In genomic region chr20:4966826-4967751, GRCh38 we compare ENCODE assay signal across 14 cellular contexts. TPM values are rescaled to one million over a fixed set of nuclear protein-coding genes. Genes with fewer than 3 reads are reported as not detected.
A peak's percentile ranks its signal among the peaks of the same experiment; 100 is the strongest.
DNase-seq lines count a peak whose midpoint lies in the region; ATAC-seq, FAIRE-seq and TF ChIP-seq lines count a peak whose summit lies in the region.
"Had no signal": no experiment of that assay in that cellular context is flagged by ENCODE, and none has a peak within 500 bp of the region (broad histone marks: within the 10 kb centered on the region; RNA-seq: fewer than 3 reads in every experiment).

No MANE protein-coding gene starts in this region.

- no peak overlapping the region for H3K9ac ChIP-seq in IMR-90 (ENCODE audit: low read depth, low read length)
- H3K9ac ChIP-seq: BLaER1 treated with 17β-estradiol and CSF1 and Interleukin-3, amounts not matched to agents 10 nM and 100 nM had no signal

- peaks cover 59% of the 10 kb centered on the region for H3K36me3 Mint-ChIP-seq in activated B cell treated with CpG ODN at 0.5 μM for 24 hours (ENCODE audit: low read depth)
- peaks cover 44 to 56% of the 10 kb centered on the region in 2 donors for H3K36me3 Mint-ChIP-seq in stimulated activated naive B cell treated with anti-CD40 and anti-IgM and Interleukin-4, amounts not matched to agents 10 μg/mL and 1 μg/mL and 100 μg/mL, for 72 hours
- peaks cover 24% of the 10 kb centered on the region for H3K36me3 Mint-ChIP-seq in activated CD4-positive, alpha-beta T cell treated with anti-CD3 and anti-CD28 coated beads for 36 hours (ENCODE audit: low read depth)

- H3K23ac ChIP-seq in IMR-90 (ENCODE audit: low read depth, low read length): no peak overlapping the region

- in situ Hi-C loops in IMR-90 (cut with MboI; ENCODE audit: low sequenced_read_pairs): loop anchor here (25.0 kb wide), 1 partner anchor 355 kb away; no protein-coding TSS in a partner anchor

- TF ChIP-seq CTCF in IMR-90 (conservative IDR thresholded peaks at IDR 0.05; ENCODE audit: low read depth, low read length): no peak
- no peak for TF ChIP-seq CTCF in activated B cell treated with CpG ODN at 0.5 μM for 24 hours (IDR thresholded peaks at IDR 0.05)
- no peak for TF ChIP-seq CTCF in D721Med (IDR thresholded peaks at IDR 0.05; ENCODE audit: insufficient read depth, missing control alignments)

- H3K14ac ChIP-seq in IMR-90 (replicated peaks; ENCODE audit: low read depth, low read length): no peak overlapping the region

- CTCF ChIA-PET in IMR-90 (lab: Yijun Ruan, JAX) (interaction anchor here (1.0 to 1.1 kb wide), 2 partner anchors 14 to 134 kb away, joined by 3 read pairs; no protein-coding TSS in a partner anchor), activated B cell treated with CpG ODN at 0.5 μM for 24 hours (lab: Charles Lee) (interaction anchor here (1.3 to 2.1 kb wide), 2 partner anchors 134 to 208 kb away, joined by 4 to 5 read pairs; no protein-coding TSS in a partner anchor)
- CTCF ChIA-PET in activated CD4-positive, alpha-beta T cell treated with anti-CD3 and anti-CD28 coated beads for 36 hours (lab: Charles Lee): interaction anchor here (0.6 to 2.6 kb wide), 5 partner anchors 9 to 134 kb away, joined by 3 to 14 read pairs (median 4); no protein-coding TSS in a partner anchor

- no peak overlapping the region for H3K56ac ChIP-seq in IMR-90 (ENCODE audit: extremely low read depth, insufficient read depth, low read length)

- H2AK5ac ChIP-seq in IMR-90 (ENCODE audit: low read depth, low read length): no peak overlapping the region

- no peak for FAIRE-seq in D721Med (lab: Jason Lieb, UNC)
- FAIRE-seq: astrocyte had no signal

- H3K4me1 ChIP-seq in IMR-90 (ENCODE audit: control insufficient read depth, insufficient read depth, low read length): peaks cover 12% of the 10 kb centered on the region
- H3K4me1 ChIP-seq: Peyer's patch, psoas muscle had no signal

- no peak overlapping the region for H2BK15ac ChIP-seq in IMR-90 (ENCODE audit: low read depth, low read length)

- H3K27ac ChIP-seq in IMR-90 (ENCODE audit: insufficient read depth, low read length): peak overlapping the region; percentile 83; the same call in 1 of the 2 replicates
- H3K27ac ChIP-seq: BLaER1 treated with 17β-estradiol and CSF1 and Interleukin-3, amounts not matched to agents 10 nM and 100 nM; psoas muscle had no signal

- peak overlapping the region; percentile 75 for H4K5ac ChIP-seq in IMR-90 (ENCODE audit: low read depth, low read length)

- no peak for TF ChIP-seq POLR2A in IMR-90 (IDR thresholded peaks at IDR 0.05; ENCODE audit: low read depth, low read length)

- peak overlapping the region; percentile 37; the same call in 1 of the 2 replicates for H3K4me2 ChIP-seq in IMR-90 (ENCODE audit: low read depth, low read length)
- H3K4me2 ChIP-seq: BLaER1 treated with 17β-estradiol and CSF1 and Interleukin-3, amounts not matched to agents 10 nM and 100 nM had no signal

- H3K4ac ChIP-seq in IMR-90 (ENCODE audit: low read depth, low read length): no peak overlapping the region; the same call in 1 of the 2 replicates

- H3K9me1 ChIP-seq in IMR-90 (ENCODE audit: insufficient read depth, low read length): peaks cover 9% of the 10 kb centered on the region

- peaks cover 15% of the 10 kb centered on the region for H3K36me3 ChIP-seq in IMR-90 (ENCODE audit: control insufficient read depth, insufficient read depth, low read length)
- H3K36me3 ChIP-seq: Peyer's patch had no signal

- H4K91ac ChIP-seq in IMR-90 (ENCODE audit: insufficient read depth, low read depth, low read length): no peak overlapping the region

- ATAC-seq in IMR-90 (ENCODE audit: low read depth) (peak; percentile 37; the same call in 1 of the 2 replicates), activated B cell treated with CpG ODN at 0.5 μM for 24 hours (ENCODE audit: low read depth) (no peak)
- no peak for ATAC-seq in stimulated activated naive B cell treated with anti-CD40 and anti-IgM and Interleukin-4, amounts not matched to agents 10 μg/mL and 1 μg/mL and 100 μg/mL, for 72 hours (replicated peaks)
- ATAC-seq in activated CD4-positive, alpha-beta T cell treated with anti-CD3 and anti-CD28 coated beads for 36 hours: no peak
- ATAC-seq: psoas muscle had no signal

- TF ChIP-seq RAD21 in IMR-90 (IDR thresholded peaks at IDR 0.05; ENCODE audit: low read length): no peak

- H2AK9ac ChIP-seq in IMR-90 (replicated peaks; ENCODE audit: low read depth, low read length, poor library complexity): no peak overlapping the region

- peaks cover 7 to 41% of the 10 kb centered on the region in 2 experiments; a peak in 3 of 4 replicates for H3K79me1 ChIP-seq in IMR-90 (ENCODE audit: low read depth in 1 of 2, low read length in 2 of 2)

- H2BK120ac ChIP-seq in IMR-90 (ENCODE audit: low read depth, low read length): no peak overlapping the region

- H3K27ac Mint-ChIP-seq in activated B cell treated with CpG ODN at 0.5 μM for 24 hours: peak overlapping the region; percentile 57
- peak overlapping the region; percentile 33 for H3K27ac Mint-ChIP-seq in stimulated activated naive B cell treated with anti-CD40 and anti-IgM and Interleukin-4, amounts not matched to agents 10 μg/mL and 1 μg/mL and 100 μg/mL, for 72 hours
- H3K27ac Mint-ChIP-seq in activated CD4-positive, alpha-beta T cell treated with anti-CD3 and anti-CD28 coated beads for 36 hours: no peak overlapping the region

- H3K4me3 Mint-ChIP-seq in activated B cell treated with CpG ODN at 0.5 μM for 24 hours: no peak overlapping the region
- H3K4me3 Mint-ChIP-seq in stimulated activated naive B cell treated with anti-CD40 and anti-IgM and Interleukin-4, amounts not matched to agents 10 μg/mL and 1 μg/mL and 100 μg/mL, for 72 hours: no peak overlapping the region
- no peak overlapping the region for H3K4me3 Mint-ChIP-seq in activated CD4-positive, alpha-beta T cell treated with anti-CD3 and anti-CD28 coated beads for 36 hours

- no peaks in the 10 kb centered on the region for H3K27me3 ChIP-seq in IMR-90 (ENCODE audit: control insufficient read depth, insufficient read depth, low read length)
- H3K27me3 ChIP-seq: BLaER1 treated with 17β-estradiol and CSF1 and Interleukin-3, amounts not matched to agents 10 nM and 100 nM; Peyer's patch had no signal

- H3K9me3 Mint-ChIP-seq in activated B cell treated with CpG ODN at 0.5 μM for 24 hours: no peaks in the 10 kb centered on the region
- H3K9me3 Mint-ChIP-seq in stimulated activated naive B cell treated with anti-CD40 and anti-IgM and Interleukin-4, amounts not matched to agents 10 μg/mL and 1 μg/mL and 100 μg/mL, for 72 hours: no peaks in the 10 kb centered on the region
- H3K9me3 Mint-ChIP-seq in activated CD4-positive, alpha-beta T cell treated with anti-CD3 and anti-CD28 coated beads for 36 hours (ENCODE audit: low read depth): no peaks in the 10 kb centered on the region

- no TSS peak for BruUV-seq in IMR-90 (replicated peaks; lab: Mats Ljungman, UMichigan)

- peak overlapping the region; percentile 58; the same call in 1 of the 2 replicates for H3K18ac ChIP-seq in IMR-90 (ENCODE audit: low read depth, low read length)

- H4K20me1 ChIP-seq in IMR-90 (ENCODE audit: insufficient read depth, low read length): no peaks in the 10 kb centered on the region

- peak; percentile 67 for DNase-seq in IMR-90
- no peak for DNase-seq in activated B cell treated with CpG ODN at 0.5 μM for 24 hours
- peak; percentile 75 for DNase-seq in iris pigment epithelial cell (ENCODE audit: low read depth)
- DNase-seq in stimulated activated naive B cell treated with anti-CD40 and anti-IgM and Interleukin-4, amounts not matched to agents 10 μg/mL and 1 μg/mL and 100 μg/mL, for 72 hours: no peak
- DNase-seq in D721Med (ENCODE audit: insufficient read length, low spot score): no peak
- no peak for DNase-seq in DMS79 (lab: John Stamatoyannopoulos, UW)
- no peak for DNase-seq in activated CD4-positive, alpha-beta T cell treated with anti-CD3 and anti-CD28 coated beads for 36 hours
- DNase-seq: activated CD4-positive, alpha-beta T cell treated with anti-CD3 and anti-CD28 coated beads, Interleukin-2, amount 50 U/mL, for 1 hour; foreskin fibroblast; Peyer's patch; psoas muscle; trophoblast cell had no signal

- H3K4me1 Mint-ChIP-seq in activated B cell treated with CpG ODN at 0.5 μM for 24 hours: peaks cover 29% of the 10 kb centered on the region
- H3K4me1 Mint-ChIP-seq in stimulated activated naive B cell treated with anti-CD40 and anti-IgM and Interleukin-4, amounts not matched to agents 10 μg/mL and 1 μg/mL and 100 μg/mL, for 72 hours: peaks cover 20 to 39% of the 10 kb centered on the region in 2 donors
- peaks cover 8% of the 10 kb centered on the region for H3K4me1 Mint-ChIP-seq in activated CD4-positive, alpha-beta T cell treated with anti-CD3 and anti-CD28 coated beads for 36 hours

- 35% methylated on average over 2 of the region's 4 CpGs; no CpG with 5 or more reads in 1 of the 2 experiments for WGBS in IMR-90 (ENCODE audit: extremely low coverage in 2 of 2, insufficient read length in 1 of 2), 2 experiments

- peak overlapping the region; percentile 75 for H2BK5ac ChIP-seq in IMR-90 (ENCODE audit: low read depth, low read length, poor library complexity, severe bottlenecking)

- H2AFZ ChIP-seq in IMR-90 (replicated peaks; ENCODE audit: low read length, poor library complexity): no peak overlapping the region

- H2BK20ac ChIP-seq in IMR-90 (ENCODE audit: low read depth, low read length): no peak overlapping the region

- dilution Hi-C loops in IMR-90 (cut with HindIII; ENCODE audit: low sequenced_read_pairs, unreplicated experiment): no loop called here

- POLR2A ChIA-PET in IMR-90 (lab: Charles Lee; ENCODE audit: unreplicated experiment): no interaction called here
- POLR2A ChIA-PET in activated B cell treated with CpG ODN at 0.5 μM for 24 hours (lab: Charles Lee): interaction anchor here (0.5 to 2.3 kb wide), 5 partner anchors 18 to 153 kb away, joined by 3 to 10 read pairs (median 5); no protein-coding TSS in a partner anchor
- POLR2A ChIA-PET in activated CD4-positive, alpha-beta T cell treated with anti-CD3 and anti-CD28 coated beads for 36 hours (lab: Charles Lee): interaction anchor here (0.6 kb wide), 1 partner anchor 948 kb away, joined by 6 read pairs; no protein-coding TSS in a partner anchor

- H3K27me3 Mint-ChIP-seq in activated B cell treated with CpG ODN at 0.5 μM for 24 hours: no peaks in the 10 kb centered on the region
- H3K27me3 Mint-ChIP-seq in stimulated activated naive B cell treated with anti-CD40 and anti-IgM and Interleukin-4, amounts not matched to agents 10 μg/mL and 1 μg/mL and 100 μg/mL, for 72 hours: no peaks in the 10 kb centered on the region
- no peaks in the 10 kb centered on the region for H3K27me3 Mint-ChIP-seq in activated CD4-positive, alpha-beta T cell treated with anti-CD3 and anti-CD28 coated beads for 36 hours

- H3K4me3 ChIP-seq in IMR-90 (ENCODE audit: insufficient read depth, low read depth, low read length): no peak overlapping the region
- H3K4me3 ChIP-seq: BLaER1 treated with 17β-estradiol and CSF1 and Interleukin-3, amounts not matched to agents 10 nM and 100 nM; Peyer's patch; psoas muscle had no signal

- peak overlapping the region; percentile 57 to 65; a peak in 2 of 4 replicates for H4K8ac ChIP-seq in IMR-90 (ENCODE audit: low read depth in 2 of 2, low read length in 2 of 2)

- intact Hi-C loops in IMR-90 (cut with micrococcal nuclease) (no loop called here), activated B cell treated with CpG ODN at 0.5 μM for 24 hours (cut with micrococcal nuclease) (no loop called here)
- intact Hi-C loops in activated CD4-positive, alpha-beta T cell treated with anti-CD3 and anti-CD28 coated beads for 36 hours (cut with DNase I, micrococcal nuclease): no loop called here

- no peaks in the 10 kb centered on the region for H3K9me3 ChIP-seq in IMR-90 (ENCODE audit: control insufficient read depth, insufficient read depth, low read length)
- H3K9me3 ChIP-seq: BLaER1 treated with 17β-estradiol and CSF1 and Interleukin-3, amounts not matched to agents 10 nM and 100 nM; Peyer's patch; psoas muscle had no signal

RNA-seq across cellular contexts. Expression of gene SLC23A2, which starts 34.2 kb away (rescaled TPM):
- 10.2 and 11.1 TPM in 2 replicates for total RNA-seq in IMR-90 (2012; rRNA removed)
- 13.5 and 14.4 TPM in 2 replicates for polyA plus RNA-seq in IMR-90 (2012; rRNA removed)
- 9.3 and 13.1 TPM in 2 replicates for polyA plus RNA-seq in IMR-90 (2012; cell fraction: cytosol; rRNA removed)
- 22.1 and 35.5 TPM in 2 replicates for polyA plus RNA-seq in IMR-90 (2012; cell fraction: nucleus; rRNA removed; ENCODE audit: low replicate concordance)
- 70.9 and 79.8 TPM in 2 replicates for total RNA-seq in activated B cell treated with CpG ODN at 0.5 μM for 24 hours
- total RNA-seq in activated CD4-positive, alpha-beta T cell treated with anti-CD3 and anti-CD28 coated beads for 36 hours: 10 to 100 TPM; 16.7 to 17.6 TPM

Comparison
In these comparisons a context has a peak if more than half of its experiments do, and no peak if none do; other contexts are left out.
1. DNase-seq: peak in IMR-90 (single experiment) and iris pigment epithelial cell (single experiment); none in activated B cell treated with CpG ODN at 0.5 μM for 24 hours (single experiment), stimulated activated naive B cell treated with anti-CD40 and anti-IgM and Interleukin-4, amounts not matched to agents 10 μg/mL and 1 μg/mL and 100 μg/mL, for 72 hours (single experiment), D721Med (single experiment), DMS79 (single experiment) and activated CD4-positive, alpha-beta T cell treated with anti-CD3 and anti-CD28 coated beads for 36 hours (single experiment).